In genomic region chr3:190548031-190548656, GRCh38 we compare ENCODE assay signal across 1 cellular context.
A peak's percentile ranks its signal among the peaks of the same experiment; 100 is the strongest.
TF ChIP-seq lines count a peak whose summit lies in the region.

No MANE protein-coding gene starts in this region.

TF ChIP-seq in HepG2, 621 proteins besides CTCF, POLR2A, EP300 and RAD21 (continued from another document and continues in another):
- TF ChIP-seq ZBTB10 (CRISPR knock-in tag; IDR thresholded peaks at IDR 0.05; ENCODE audit: borderline replicate concordance): no peak
- TF ChIP-seq ZIK1 (CRISPR knock-in tag; IDR thresholded peaks at IDR 0.05; ENCODE audit: borderline replicate concordance, low read depth): no peak
- TF ChIP-seq NR0B2 (CRISPR knock-in tag; IDR thresholded peaks at IDR 0.05): no peak
- no peak for TF ChIP-seq ZNF333 (CRISPR knock-in tag; IDR thresholded peaks at IDR 0.05; ENCODE audit: borderline replicate concordance)
- TF ChIP-seq HOXA9 (CRISPR knock-in tag; IDR thresholded peaks at IDR 0.05; ENCODE audit: borderline replicate concordance): no peak
- no peak for TF ChIP-seq ZKSCAN5 (CRISPR knock-in tag; IDR thresholded peaks at IDR 0.05)
- no peak for TF ChIP-seq NFE2L1 (CRISPR knock-in tag; IDR thresholded peaks at IDR 0.05; ENCODE audit: borderline replicate concordance)
- TF ChIP-seq ERF (CRISPR knock-in tag; IDR thresholded peaks at IDR 0.05): peak; percentile 65; the same call in 1 of the 2 replicates
- TF ChIP-seq ZNF737 (CRISPR knock-in tag; IDR thresholded peaks at IDR 0.05; ENCODE audit: borderline replicate concordance): no peak
- no peak for TF ChIP-seq ZNF816 (CRISPR knock-in tag; IDR thresholded peaks at IDR 0.05; ENCODE audit: borderline replicate concordance)
- TF ChIP-seq ZNF12 (CRISPR knock-in tag; IDR thresholded peaks at IDR 0.05): no peak
- no peak for TF ChIP-seq TBX2 (CRISPR knock-in tag; IDR thresholded peaks at IDR 0.05; ENCODE audit: borderline replicate concordance)
- TF ChIP-seq ZNF775 (CRISPR knock-in tag; IDR thresholded peaks at IDR 0.05; ENCODE audit: borderline replicate concordance): no peak
- TF ChIP-seq MXD1 (CRISPR knock-in tag; IDR thresholded peaks at IDR 0.05): no peak
- TF ChIP-seq ZNF564 (CRISPR knock-in tag; IDR thresholded peaks at IDR 0.05): no peak
- TF ChIP-seq RARG (CRISPR knock-in tag; IDR thresholded peaks at IDR 0.05; ENCODE audit: low read depth): no peak
- no peak for TF ChIP-seq HOXD1 (CRISPR knock-in tag; IDR thresholded peaks at IDR 0.05)
- no peak for TF ChIP-seq HHEX (CRISPR knock-in tag; IDR thresholded peaks at IDR 0.05)
- no peak for TF ChIP-seq ZNF773 (CRISPR knock-in tag; IDR thresholded peaks at IDR 0.05; ENCODE audit: borderline replicate concordance)
- TF ChIP-seq FOXO4 (CRISPR knock-in tag; conservative IDR thresholded peaks at IDR 0.05): no peak
- no peak for TF ChIP-seq CCDC6 (CRISPR knock-in tag; IDR thresholded peaks at IDR 0.05)
- no peak; the same call in 1 of the 2 replicates for TF ChIP-seq YEATS4 (CRISPR knock-in tag; IDR thresholded peaks at IDR 0.05; ENCODE audit: borderline replicate concordance)
- TF ChIP-seq ZNF550 (CRISPR knock-in tag; IDR thresholded peaks at IDR 0.05; ENCODE audit: borderline replicate concordance): no peak
- no peak for TF ChIP-seq JDP2 (CRISPR knock-in tag; IDR thresholded peaks at IDR 0.05; ENCODE audit: borderline replicate concordance)
- TF ChIP-seq GPBP1L1 (CRISPR knock-in tag; IDR thresholded peaks at IDR 0.05): no peak
- no peak for TF ChIP-seq LBX2 (CRISPR knock-in tag; IDR thresholded peaks at IDR 0.05; ENCODE audit: borderline replicate concordance)
- peak; percentile 95 for TF ChIP-seq ZGPAT (CRISPR knock-in tag; IDR thresholded peaks at IDR 0.05)
- peak; percentile 63; the same call in 1 of the 2 replicates for TF ChIP-seq ZNF331 (CRISPR knock-in tag; IDR thresholded peaks at IDR 0.05)
- TF ChIP-seq THAP7 (CRISPR knock-in tag; IDR thresholded peaks at IDR 0.05): no peak
- TF ChIP-seq YY1 (IDR thresholded peaks at IDR 0.05; ENCODE audit: insufficient read depth, insufficient replicate concordance, low read depth, low read length): no peak
- TF ChIP-seq PRPF4 (IDR thresholded peaks at IDR 0.05; ENCODE audit: low read depth, low read length, poor library complexity, severe bottlenecking): no peak
- TF ChIP-seq ZFYVE20 (CRISPR knock-in tag; IDR thresholded peaks at IDR 0.05; ENCODE audit: borderline replicate concordance, low read depth): no peak
- TF ChIP-seq ZNF280D (CRISPR knock-in tag; IDR thresholded peaks at IDR 0.05): peak; percentile 79; the same call in 1 of the 2 replicates
- no peak for TF ChIP-seq ZNF850 (CRISPR knock-in tag; conservative IDR thresholded peaks at IDR 0.05)
- TF ChIP-seq ZNF569 (CRISPR knock-in tag; IDR thresholded peaks at IDR 0.05; ENCODE audit: borderline replicate concordance): 0 out of 2 replicates have a peak, but pooled peaks have one; percentile 36
- TF ChIP-seq ZNF101 (CRISPR knock-in tag; IDR thresholded peaks at IDR 0.05; ENCODE audit: borderline replicate concordance, low read depth): no peak
- no peak for TF ChIP-seq ZNF282 (IDR thresholded peaks at IDR 0.05; ENCODE audit: partially characterized antibody)
- TF ChIP-seq MAFK (conservative IDR thresholded peaks at IDR 0.05 in 1 of 2, IDR thresholded peaks at IDR 0.05 in 1 of 2; ENCODE audit: low read length in 2 of 2): no peak
- peak; percentile 90 for TF ChIP-seq HOMEZ (CRISPR knock-in tag; IDR thresholded peaks at IDR 0.05; ENCODE audit: low read depth)
- peak; percentile 51 for TF ChIP-seq ZEB1 (IDR thresholded peaks at IDR 0.05; ENCODE audit: insufficient replicate concordance, low read depth)
- TF ChIP-seq ZBTB26 (CRISPR knock-in tag; IDR thresholded peaks at IDR 0.05; ENCODE audit: borderline replicate concordance): no peak
- TF ChIP-seq NAIF1 (CRISPR knock-in tag; IDR thresholded peaks at IDR 0.05; ENCODE audit: borderline replicate concordance): no peak
- TF ChIP-seq ARID2 (CRISPR knock-in tag; IDR thresholded peaks at IDR 0.05; ENCODE audit: borderline replicate concordance): no peak
- TF ChIP-seq ZBTB7A (CRISPR knock-in tag; IDR thresholded peaks at IDR 0.05): no peak
- no peak for TF ChIP-seq ZNF776 (CRISPR knock-in tag; IDR thresholded peaks at IDR 0.05)
- TF ChIP-seq ZNF800 (CRISPR knock-in tag; IDR thresholded peaks at IDR 0.05): no peak
- peak; percentile 78 for TF ChIP-seq FOXK2 (IDR thresholded peaks at IDR 0.05)
- no peak for TF ChIP-seq REL (CRISPR knock-in tag; conservative IDR thresholded peaks at IDR 0.05)
- TF ChIP-seq CAMTA2 (CRISPR knock-in tag; IDR thresholded peaks at IDR 0.05; ENCODE audit: borderline replicate concordance): no peak
- no peak for TF ChIP-seq FOXM1 (CRISPR knock-in tag; IDR thresholded peaks at IDR 0.05)
- no peak for TF ChIP-seq PAX8 (CRISPR knock-in tag; IDR thresholded peaks at IDR 0.05; ENCODE audit: borderline replicate concordance)
